17 cellular contexts compared by ENCODE assay signal in the genomic region with DNA sequence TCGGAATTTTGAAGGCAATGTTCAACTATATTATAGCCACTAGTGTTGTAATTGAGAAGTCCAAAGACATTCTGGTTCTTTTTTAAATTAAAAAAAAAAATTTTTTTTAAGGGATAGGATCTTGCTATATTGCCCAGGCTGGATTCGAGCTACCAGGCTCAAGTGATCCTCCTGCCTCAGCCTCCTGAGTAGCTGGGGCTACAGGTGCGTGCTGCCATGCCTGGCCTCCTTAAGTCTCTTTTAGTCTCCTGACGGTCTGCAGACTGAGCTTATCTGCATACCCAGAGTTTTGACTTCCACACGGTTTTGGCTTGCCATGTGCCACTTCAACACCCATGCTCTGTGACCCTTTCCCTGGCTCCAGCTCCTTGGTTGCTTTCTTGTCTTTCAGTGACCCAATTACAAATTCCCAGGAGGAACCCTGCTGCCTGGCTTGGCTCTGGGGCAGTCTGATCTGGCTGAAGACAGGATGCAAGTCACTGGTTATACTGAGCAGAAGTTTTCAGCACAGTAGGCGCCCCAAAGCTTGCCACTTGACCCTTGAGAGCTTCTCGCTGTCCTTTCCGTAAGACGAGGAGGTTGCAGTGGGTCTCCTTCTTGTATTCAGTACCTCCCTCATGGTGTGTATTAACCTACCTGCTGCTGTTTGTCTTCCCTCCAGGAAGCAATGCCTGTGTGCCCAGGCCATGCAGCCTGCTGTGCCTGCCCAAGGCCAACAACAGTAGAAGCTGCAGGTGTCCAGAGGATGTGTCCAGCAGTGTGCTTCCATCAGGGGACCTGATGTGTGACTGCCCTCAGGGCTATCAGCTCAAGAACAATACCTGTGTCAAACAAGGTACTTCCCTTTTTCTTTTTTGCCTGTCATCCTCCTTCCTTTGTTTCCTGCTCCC.
A peak's percentile ranks its signal among the peaks of the same experiment; 100 is the strongest.
DNase-seq lines count a peak whose midpoint lies in the region; ATAC-seq and TF ChIP-seq lines count a peak whose summit lies in the region.
"Had no signal": no experiment of that assay in that cellular context is flagged by ENCODE, and none has a peak within 500 bp of the region (broad histone marks: within the 10 kb centered on the region; RNA-seq: fewer than 3 reads in every experiment).

No MANE protein-coding gene starts in this region.

- H3K4me1 ChIP-seq in BLaER1, result peaks cover 31% of the 10 kb centered on the region
- H3K4me1 ChIP-seq: stomach had no signal

- DNase-seq in ELF-1 (ENCODE audit: low read depth, low spot score), result peak; percentile 46
- DNase-seq in left lobe of liver (ENCODE audit: low spot score), result no peak
- no peak for DNase-seq in H7
- no peak for DNase-seq in GM13976 (ENCODE audit: low spot score)
- no peak for DNase-seq in NCI-H2171 (lab: John Stamatoyannopoulos, UW)
- DNase-seq: activated CD4-positive, alpha-beta T cell treated with anti-CD3 and anti-CD28 coated beads, Interleukin-2, amount 50 U/mL, for 4 hours; DMS153; left cardiac atrium; NCI-H1436; OCI-M1; spleen; stomach had no signal

- no peak overlapping the region for H3K27ac ChIP-seq in BLaER1
- peak overlapping the region; percentile 81 for H3K27ac ChIP-seq in SU-DHL-6 (ENCODE audit: low read depth, low read length)
- H3K27ac ChIP-seq: HL-60, KMS-11, spleen, stomach had no signal

- ATAC-seq in left lobe of liver, result peak; percentile 7
- ATAC-seq in GM18498 (IDR thresholded peaks at IDR 0.05; ENCODE audit: unreplicated experiment), result no peak

- H3K9me3 ChIP-seq in BLaER1 (no peaks in the 10 kb centered on the region), SU-DHL-6 (ENCODE audit: insufficient read depth, low read length) (no peaks in the 10 kb centered on the region)
- H3K9me3 ChIP-seq: spleen, stomach had no signal

- peak overlapping the region; percentile 42; the same call in 1 of the 2 replicates for H3K4me2 ChIP-seq in BLaER1
- H3K4me2 ChIP-seq in SU-DHL-6 (ENCODE audit: low read depth, low read length, poor library complexity, severe bottlenecking), result no peak overlapping the region
- H3K4me2 ChIP-seq: KMS-11 had no signal

- H3K9me2 ChIP-seq in SU-DHL-6 (replicated peaks; ENCODE audit: insufficient read depth, low read length), result no peaks in the 10 kb centered on the region

- peaks cover 48% of the 10 kb centered on the region for H3K36me3 ChIP-seq in BLaER1
- H3K36me3 ChIP-seq in SU-DHL-6 (ENCODE audit: low read length), result peaks cover 59% of the 10 kb centered on the region
- H3K36me3 ChIP-seq in H7 (replicated peaks; ENCODE audit: control insufficient read depth, insufficient read depth, low read length), result no peaks in the 10 kb centered on the region; the same call in none of the 2 replicates

- H3K79me2 ChIP-seq in SU-DHL-6 (ENCODE audit: insufficient read depth, low read length), result peaks cover 44% of the 10 kb centered on the region

- H3F3A ChIP-seq in SU-DHL-6 (ENCODE audit: insufficient read depth), result peaks cover 61% of the 10 kb centered on the region

- H3K27me3 ChIP-seq in BLaER1 (no peaks in the 10 kb centered on the region), SU-DHL-6 (ENCODE audit: low read length) (no peaks in the 10 kb centered on the region), H7 (ENCODE audit: control insufficient read depth, insufficient read depth, low read length) (no peaks in the 10 kb centered on the region)
- H3K27me3 ChIP-seq: spleen, stomach had no signal

- no peak overlapping the region for H3K9ac ChIP-seq in BLaER1
- H3K9ac ChIP-seq in SU-DHL-6 (ENCODE audit: low read length), result peak overlapping the region; percentile 5; the same call in 1 of the 2 replicates
- H3K9ac ChIP-seq: KMS-11 had no signal

- in situ Hi-C loops in GM13976 (cut with MboI; ENCODE audit: low sequenced_read_pairs, unreplicated experiment), result no loop called here

- no peak overlapping the region for H3K4me3 ChIP-seq in BLaER1
- no peak overlapping the region for H3K4me3 ChIP-seq in SU-DHL-6 (ENCODE audit: insufficient read depth, low read length, poor library complexity, severe bottlenecking)
- H3K4me3 ChIP-seq in H7 (ENCODE audit: insufficient read depth, low read depth, low read length), result no peak overlapping the region
- H3K4me3 ChIP-seq: spleen, stomach had no signal

- no peaks in the 10 kb centered on the region for H4K20me1 ChIP-seq in BLaER1
- no peaks in the 10 kb centered on the region for H4K20me1 ChIP-seq in SU-DHL-6 (ENCODE audit: low read depth, low read length)

- H2AFZ ChIP-seq in SU-DHL-6 (ENCODE audit: low read depth, low read length, severe bottlenecking), result no peak overlapping the region

- TF ChIP-seq CTCF in SU-DHL-6 (IDR thresholded peaks at IDR 0.05; ENCODE audit: insufficient read depth, low read length, poor library complexity, severe bottlenecking) (no peak), GM13976 (IDR thresholded peaks at IDR 0.05; ENCODE audit: borderline replicate concordance, control extremely low read depth, extremely low read depth, insufficient read depth, missing control alignments) (no peak)
